23 cellular contexts compared by ENCODE assay signal in genomic region chr1:46524843-46525242, GRCh38. TPM values are rescaled to one million over a fixed set of nuclear protein-coding genes. Genes with fewer than 3 reads are reported as not detected.
A peak's percentile ranks its signal among the peaks of the same experiment; 100 is the strongest.
DNase-seq lines count a peak whose midpoint lies in the region; ATAC-seq and TF ChIP-seq lines count a peak whose summit lies in the region.
"Had no signal": no experiment of that assay in that cellular context is flagged by ENCODE, and none has a peak within 500 bp of the region (broad histone marks: within the 10 kb centered on the region; RNA-seq: fewer than 3 reads in every experiment).

No MANE protein-coding gene starts in this region.

- H3K9ac ChIP-seq in H9 (ENCODE audit: extremely low read depth, insufficient read length, low read length), result no peak overlapping the region
- H3K9ac ChIP-seq in iPS-15b (ENCODE audit: low read depth, low read length), result no peak overlapping the region
- H3K9ac ChIP-seq in neural progenitor cell, result no peak overlapping the region
- H3K9ac ChIP-seq: BLaER1 treated with 17β-estradiol and CSF1 and Interleukin-3, amounts not matched to agents 10 nM and 100 nM had no signal

- H3K9me3 ChIP-seq in H9 (ENCODE audit: control insufficient read depth, low read depth, low read length) (no peaks in the 10 kb centered on the region), iPS-15b (ENCODE audit: control insufficient read depth, insufficient read depth, low read length) (no peaks in the 10 kb centered on the region), neural progenitor cell (ENCODE audit: low read depth) (no peaks in the 10 kb centered on the region), OCI-LY7 (ENCODE audit: low read length) (no peaks in the 10 kb centered on the region)
- H3K9me3 ChIP-seq: A549; BLaER1 treated with 17β-estradiol and CSF1 and Interleukin-3, amounts not matched to agents 10 nM and 100 nM; Caco-2; HAP-1 had no signal

- H3K79me2 ChIP-seq in H9 (ENCODE audit: insufficient read depth, low read length) (no peaks in the 10 kb centered on the region), neural progenitor cell (ENCODE audit: low read depth) (no peaks in the 10 kb centered on the region), OCI-LY7 (ENCODE audit: insufficient read depth, low read depth, low read length) (no peaks in the 10 kb centered on the region)

- H3K36me3 ChIP-seq in iPS-15b (ENCODE audit: control insufficient read depth, insufficient read depth, low read length), result no peaks in the 10 kb centered on the region
- H3K36me3 ChIP-seq in neural progenitor cell, result no peaks in the 10 kb centered on the region
- H3K36me3 ChIP-seq in OCI-LY7 (ENCODE audit: insufficient read depth, low read length), result no peaks in the 10 kb centered on the region
- H3K36me3 ChIP-seq: BLaER1 treated with 17β-estradiol and CSF1 and Interleukin-3, amounts not matched to agents 10 nM and 100 nM; HAP-1 had no signal

- H3K56ac ChIP-seq in H9 (ENCODE audit: insufficient read length, low read depth, low read length), result no peak overlapping the region

- CTCF ChIA-PET in WTC11 (lab: Charles Lee) (interaction anchor here (1.0 to 6.1 kb wide), 5 partner anchors 37 to 78 kb away, joined by 3 to 68 read pairs (median 31); no protein-coding TSS in a partner anchor), OCI-LY7 (lab: Charles Lee; ENCODE audit: unreplicated experiment) (no interaction called here)

- H2BK5ac ChIP-seq in H9 (ENCODE audit: insufficient read length, low read length), result no peak overlapping the region

- H3K4me3 ChIP-seq in iPS-15b (ENCODE audit: low read depth, low read length) (peak overlapping the region; percentile 43), neural progenitor cell (no peak overlapping the region), OCI-LY7 (ENCODE audit: low read depth, low read length, poor library complexity, severe bottlenecking) (no peak overlapping the region)
- H3K4me3 ChIP-seq: A549; BLaER1 treated with 17β-estradiol and CSF1 and Interleukin-3, amounts not matched to agents 10 nM and 100 nM; HAP-1; SK-N-MC had no signal

- intact Hi-C loops in OCI-LY7 (cut with micrococcal nuclease; ENCODE audit: unreplicated experiment), result no loop called here
- intact Hi-C loops in activated T-helper 1 cell treated with anti-CD3 and anti-CD28 coated beads, Interleukin-12 subunit alpha, Interleukin-12 subunit beta, Interleukin-2, Interleukin-4 antibody, amounts not matched to agents 30 ng/mL and 10 ng/mL and 1 ng/mL, durations not matched to agents 14 hours and 24 hours and 36 hours (cut with micrococcal nuclease), result no loop called here

- no peak overlapping the region; a peak in 1 of 7 replicates for H3K27ac Mint-ChIP-seq in H9
- no peak overlapping the region for H3K27ac Mint-ChIP-seq in WTC11
- H3K27ac Mint-ChIP-seq in neural progenitor cell, result peak overlapping the region; percentile 55
- no peak overlapping the region for H3K27ac Mint-ChIP-seq in activated T-helper 1 cell treated with anti-CD3 and anti-CD28 coated beads, Interleukin-12 subunit alpha, Interleukin-12 subunit beta, Interleukin-2, Interleukin-4 antibody, amounts not matched to agents 30 ng/mL and 10 ng/mL and 1 ng/mL, durations not matched to agents 14 hours and 24 hours and 36 hours
- H3K27ac Mint-ChIP-seq: CD4-positive, alpha-beta T cell; HFFc6 had no signal

- no peak overlapping the region for H3K23ac ChIP-seq in H9 (ENCODE audit: insufficient read length, low read depth, low read length)

- no peak overlapping the region for H2BK15ac ChIP-seq in H9 (ENCODE audit: low read depth, low read length)

- ATAC-seq in WTC11 (no peak), HG03196 (IDR thresholded peaks at IDR 0.05; ENCODE audit: unreplicated experiment) (no peak)
- ATAC-seq: A549 had no signal

- H4K20me1 ChIP-seq in H9 (ENCODE audit: control insufficient read depth, insufficient read depth, insufficient read length), result no peaks in the 10 kb centered on the region
- H4K20me1 ChIP-seq in neural progenitor cell (ENCODE audit: low read depth), result peaks cover 91% of the 10 kb centered on the region
- H4K20me1 ChIP-seq in OCI-LY7 (ENCODE audit: insufficient read depth, low read length), result no peaks in the 10 kb centered on the region; the same call in 1 of the 2 replicates

- H2AFZ ChIP-seq in H9 (ENCODE audit: low read length) (no peak overlapping the region), neural progenitor cell (replicated peaks) (no peak overlapping the region), OCI-LY7 (ENCODE audit: low read length) (no peak overlapping the region)

- H4K91ac ChIP-seq in H9 (ENCODE audit: insufficient read length, low read depth, low read length), result no peak overlapping the region

- DNase-seq in H9 (no peak), WTC11 (ENCODE audit: low spot score) (no peak), neural progenitor cell (ENCODE audit: low spot score) (no peak), OCI-LY7 (ENCODE audit: low spot score) (no peak), NOMO-1 (lab: John Stamatoyannopoulos, UW; ENCODE audit: unreplicated experiment in 2 of 2) (no peak)
- DNase-seq in activated T-helper 1 cell treated with anti-CD3 and anti-CD28 coated beads, Interleukin-12 subunit alpha, Interleukin-12 subunit beta, Interleukin-2, Interleukin-4 antibody, amounts not matched to agents 30 ng/mL and 10 ng/mL and 1 ng/mL, durations not matched to agents 14 hours and 24 hours and 36 hours (ENCODE audit: low spot score), result no peak
- DNase-seq: AML-193; Caco-2; CD4-positive, alpha-beta T cell; DND-41; HFFc6; NCI-H1048; NCI-H1417 treated with DMSO at 0.1 percent for 48 hours; NCI-H2171; NCI-H226; NCI-H510A; SIG-M5 had no signal

- H3K36me3 Mint-ChIP-seq in H9 (ENCODE audit: insufficient read depth in 1 of 3, low read depth in 3 of 3) (no peaks in the 10 kb centered on the region), WTC11 (no peaks in the 10 kb centered on the region), neural progenitor cell (no peaks in the 10 kb centered on the region)
- H3K36me3 Mint-ChIP-seq in activated T-helper 1 cell treated with anti-CD3 and anti-CD28 coated beads, Interleukin-12 subunit alpha, Interleukin-12 subunit beta, Interleukin-2, Interleukin-4 antibody, amounts not matched to agents 30 ng/mL and 10 ng/mL and 1 ng/mL, durations not matched to agents 14 hours and 24 hours and 36 hours (ENCODE audit: low read depth), result no peaks in the 10 kb centered on the region

- no peak overlapping the region for H4K8ac ChIP-seq in H9 (replicated peaks; ENCODE audit: insufficient read length, low read depth, low read length)

- no peak overlapping the region for H4K5ac ChIP-seq in H9 (ENCODE audit: insufficient read length, low read depth, low read length)

- peaks cover 12% of the 10 kb centered on the region; the same call in 1 of the 2 replicates for H3K4me1 ChIP-seq in H9 (ENCODE audit: insufficient read depth, low read length)
- peaks cover 41% of the 10 kb centered on the region for H3K4me1 ChIP-seq in iPS-15b (ENCODE audit: control insufficient read depth, insufficient read depth, low read length)
- peaks cover 43% of the 10 kb centered on the region for H3K4me1 ChIP-seq in neural progenitor cell
- H3K4me1 ChIP-seq in OCI-LY7 (ENCODE audit: insufficient read depth, low read length, poor library complexity, severe bottlenecking), result no peaks in the 10 kb centered on the region
- H3K4me1 ChIP-seq: Caco-2 had no signal

- H3K4me2 ChIP-seq in H9 (ENCODE audit: insufficient read depth, insufficient read length, low read length), result no peak overlapping the region
- peak overlapping the region; percentile 52 for H3K4me2 ChIP-seq in neural progenitor cell
- H3K4me2 ChIP-seq in OCI-LY7 (ENCODE audit: low read length), result no peak overlapping the region
- H3K4me2 ChIP-seq: A549; BLaER1 treated with 17β-estradiol and CSF1 and Interleukin-3, amounts not matched to agents 10 nM and 100 nM had no signal

- no CpG with 5 or more reads among the region's 5 CpGs for WGBS in H9 (ENCODE audit: extremely low coverage, insufficient read length, low lambda C conversion rate)

- no peak overlapping the region for H3K27ac ChIP-seq in H9 (ENCODE audit: insufficient read length, low read depth, low read length)
- no peak overlapping the region for H3K27ac ChIP-seq in neural progenitor cell
- H3K27ac ChIP-seq in OCI-LY7 (ENCODE audit: low read depth, low read length, poor library complexity, severe bottlenecking), result no peak overlapping the region
- H3K27ac ChIP-seq: BLaER1 treated with 17β-estradiol and CSF1 and Interleukin-3, amounts not matched to agents 10 nM and 100 nM; SK-N-MC had no signal

- H2BK20ac ChIP-seq in H9 (ENCODE audit: low read depth, low read length, poor library complexity, severe bottlenecking), result no peak overlapping the region

- no peak overlapping the region for H3K18ac ChIP-seq in H9 (ENCODE audit: insufficient read length, low read depth, low read length)

- H3K27me3 Mint-ChIP-seq in H9 (ENCODE audit: low read depth) (peaks cover 89% of the 10 kb centered on the region), WTC11 (ENCODE audit: low read depth) (peaks cover 76% of the 10 kb centered on the region), neural progenitor cell (ENCODE audit: insufficient read depth, low read depth) (peaks cover 56% of the 10 kb centered on the region)
- H3K27me3 Mint-ChIP-seq in activated T-helper 1 cell treated with anti-CD3 and anti-CD28 coated beads, Interleukin-12 subunit alpha, Interleukin-12 subunit beta, Interleukin-2, Interleukin-4 antibody, amounts not matched to agents 30 ng/mL and 10 ng/mL and 1 ng/mL, durations not matched to agents 14 hours and 24 hours and 36 hours (ENCODE audit: insufficient read depth), result peaks cover 20% of the 10 kb centered on the region

- POLR2A ChIA-PET in WTC11 (lab: Charles Lee) (no interaction called here), OCI-LY7 (lab: Charles Lee) (no interaction called here)

- no peaks in the 10 kb centered on the region for H3K9me2 ChIP-seq in OCI-LY7 (ENCODE audit: insufficient read depth, low read length)

- H3K79me1 ChIP-seq in H9 (ENCODE audit: insufficient read depth, low read depth, low read length, poor library complexity, severe bottlenecking), result no peaks in the 10 kb centered on the region

- TF ChIP-seq CTCF in H9 (conservative IDR thresholded peaks at IDR 0.05) (no peak), WTC11 (IDR thresholded peaks at IDR 0.05) (no peak), neural progenitor cell (IDR thresholded peaks at IDR 0.05) (no peak), OCI-LY7 (conservative IDR thresholded peaks at IDR 0.05; ENCODE audit: low read length) (no peak)

- no peak overlapping the region for H3K4ac ChIP-seq in H9 (ENCODE audit: low read depth, low read length)

- BruUV-seq in OCI-LY7 (replicated peaks; lab: Mats Ljungman, UMichigan), result no TSS peak

- H2AK5ac ChIP-seq in H9 (ENCODE audit: insufficient read length, low read length), result no peak overlapping the region

- no peak overlapping the region for H2BK12ac ChIP-seq in H9 (ENCODE audit: insufficient read length, low read depth, low read length)

- H3F3A ChIP-seq in neural progenitor cell (ENCODE audit: low read depth), result peaks cover 36% of the 10 kb centered on the region

- no peak overlapping the region for H2BK120ac ChIP-seq in H9 (ENCODE audit: low read depth, low read length, poor library complexity, severe bottlenecking)

- peaks cover 78% of the 10 kb centered on the region in 2 experiments for H3K4me1 Mint-ChIP-seq in H9
- H3K4me1 Mint-ChIP-seq in WTC11, result peaks cover 69% of the 10 kb centered on the region
- H3K4me1 Mint-ChIP-seq in neural progenitor cell, result peaks cover 63% of the 10 kb centered on the region
- H3K4me1 Mint-ChIP-seq in activated T-helper 1 cell treated with anti-CD3 and anti-CD28 coated beads, Interleukin-12 subunit alpha, Interleukin-12 subunit beta, Interleukin-2, Interleukin-4 antibody, amounts not matched to agents 30 ng/mL and 10 ng/mL and 1 ng/mL, durations not matched to agents 14 hours and 24 hours and 36 hours (ENCODE audit: low read depth), result peaks cover 37% of the 10 kb centered on the region

- no peak overlapping the region for H3K14ac ChIP-seq in H9 (ENCODE audit: insufficient read depth, low read length)

- H3K9me3 Mint-ChIP-seq in H9, result no peaks in the 10 kb centered on the region; a peak in 2 of 5 replicates
- no peaks in the 10 kb centered on the region for H3K9me3 Mint-ChIP-seq in WTC11
- no peaks in the 10 kb centered on the region for H3K9me3 Mint-ChIP-seq in neural progenitor cell
- H3K9me3 Mint-ChIP-seq in activated T-helper 1 cell treated with anti-CD3 and anti-CD28 coated beads, Interleukin-12 subunit alpha, Interleukin-12 subunit beta, Interleukin-2, Interleukin-4 antibody, amounts not matched to agents 30 ng/mL and 10 ng/mL and 1 ng/mL, durations not matched to agents 14 hours and 24 hours and 36 hours, result no peaks in the 10 kb centered on the region
- H3K9me3 Mint-ChIP-seq: CD4-positive, alpha-beta T cell; HFFc6 had no signal

- no peaks in the 10 kb centered on the region for H3K23me2 ChIP-seq in H9 (ENCODE audit: insufficient read length, low read depth, low read length, poor library complexity, severe bottlenecking)

- no peak overlapping the region for H3T11ph ChIP-seq in H9 (ENCODE audit: low read length)

- H3K4me3 Mint-ChIP-seq in H9 (peak overlapping the region; percentile 1 to 34; a peak in 3 of 5 replicates), WTC11 (peak overlapping the region; percentile 11; the same call in 1 of the 2 replicates), neural progenitor cell (peak overlapping the region; percentile 30)
- no peak overlapping the region for H3K4me3 Mint-ChIP-seq in activated T-helper 1 cell treated with anti-CD3 and anti-CD28 coated beads, Interleukin-12 subunit alpha, Interleukin-12 subunit beta, Interleukin-2, Interleukin-4 antibody, amounts not matched to agents 30 ng/mL and 10 ng/mL and 1 ng/mL, durations not matched to agents 14 hours and 24 hours and 36 hours
- H3K4me3 Mint-ChIP-seq: CD4-positive, alpha-beta T cell; HFFc6 had no signal

- H3K27me3 ChIP-seq in H9 (ENCODE audit: insufficient read depth, low read length), result peaks cover 11% of the 10 kb centered on the region; the same call in 1 of the 2 replicates
- peaks cover 93% of the 10 kb centered on the region for H3K27me3 ChIP-seq in iPS-15b (ENCODE audit: control insufficient read depth, insufficient read depth, low read length)
- peaks cover 98% of the 10 kb centered on the region for H3K27me3 ChIP-seq in neural progenitor cell

RNA-seq across cellular contexts. Expression of gene KNCN, which starts 26.6 kb away (rescaled TPM):
- not detected in 2 replicates for total RNA-seq in H9 (2021)
- not detected in 3 replicates for total RNA-seq in WTC11 (2021)
- total RNA-seq in neural progenitor cell (ENCODE audit: low replicate concordance), result not detected in 2 replicates
- not detected in 2 replicates for total RNA-seq in OCI-LY7 (2014; rRNA removed; shearing (Covaris generic))
- not detected in 2 replicates for total RNA-seq in OCI-LY7 (2022)
- not detected in 2 replicates for total RNA-seq in activated T-helper 1 cell treated with anti-CD3 and anti-CD28 coated beads, Interleukin-12 subunit alpha, Interleukin-12 subunit beta, Interleukin-2, Interleukin-4 antibody, amounts not matched to agents 30 ng/mL and 10 ng/mL and 1 ng/mL, durations not matched to agents 14 hours and 24 hours and 36 hours
- total RNA-seq: Caco-2; CD4-positive, alpha-beta T cell; HFFc6 had no signal

RNA-seq across cellular contexts. Expression of gene DMBX1, which starts 35.2 kb away (rescaled TPM):
- total RNA-seq in H9 (2021), result 2.3 and 2.5 TPM in 2 replicates
- 1.7 to 3.7 TPM (median 1.8 TPM) in 3 replicates for total RNA-seq in WTC11 (2021)
- total RNA-seq in neural progenitor cell (ENCODE audit: low replicate concordance), result 0.06 and 0.56 TPM in 2 replicates
- not detected in 2 replicates for total RNA-seq in OCI-LY7 (2014; rRNA removed; shearing (Covaris generic))
- not detected in 2 replicates for total RNA-seq in OCI-LY7 (2022)
- total RNA-seq in activated T-helper 1 cell treated with anti-CD3 and anti-CD28 coated beads, Interleukin-12 subunit alpha, Interleukin-12 subunit beta, Interleukin-2, Interleukin-4 antibody, amounts not matched to agents 30 ng/mL and 10 ng/mL and 1 ng/mL, durations not matched to agents 14 hours and 24 hours and 36 hours, result not detected in 2 replicates
- total RNA-seq: CD4-positive, alpha-beta T cell; HFFc6 had no signal
